8 cellular contexts compared by ENCODE assay signal in genomic region chr7:149872419-149873073, GRCh38. TPM values are rescaled to one million over a fixed set of nuclear protein-coding genes. Genes with fewer than 3 reads are reported as not detected.
DNase-seq lines count a peak whose midpoint lies in the region; ATAC-seq and TF ChIP-seq lines count a peak whose summit lies in the region.

No MANE protein-coding gene starts in this region.

- H3K27me3 ChIP-seq in tibial nerve: no peaks in the 10 kb centered on the region

- H3K36me3 ChIP-seq in tibial nerve: peaks cover 0 to 47% (median 0%) of the 10 kb centered on the region in 3 donors

- peaks cover 0 to 26% (median 3%) of the 10 kb centered on the region in 4 donors for H3K4me1 ChIP-seq in tibial nerve

- peak; percentile 77 for ATAC-seq in esophagus mucosa

- peak overlapping the region; percentile 71 to 87 (median 73) for H3K4me3 ChIP-seq in tibial nerve

- TF ChIP-seq EP300 in tibial nerve (IDR thresholded peaks at IDR 0.05): peak in 1 of 2 donors; percentile 70

- no peak for TF ChIP-seq CTCF in GM10266 (IDR thresholded peaks at IDR 0.05; ENCODE audit: control insufficient read depth, insufficient read depth, low read depth, missing control alignments)
- peak in 3 of 5 experiments; percentile 43 to 57 (median 52) for TF ChIP-seq CTCF in tibial nerve (IDR thresholded peaks at IDR 0.05)

- peak in 1 of 2 donors; percentile 51 for TF ChIP-seq POLR2A in tibial nerve (IDR thresholded peaks at IDR 0.05)

- peak overlapping the region; percentile 78 to 93 (median 92) for H3K27ac ChIP-seq in tibial nerve

- DNase-seq in AG08395 (ENCODE audit: low spot score) (peak; percentile 95), GM10266 (ENCODE audit: extremely low spot score) (peak; percentile 78), NCI-H146 (lab: John Stamatoyannopoulos, UW) (peak; percentile 87), UCSD-AML1 (lab: John Stamatoyannopoulos, UW; ENCODE audit: unreplicated experiment) (peak; percentile 20), midbrain (lab: John Stamatoyannopoulos, UW) (peak; percentile 79), tibial nerve (ENCODE audit: low spot score in 2 of 2) (peak; percentile 76 to 77)
- no peak for DNase-seq in effector CD4-positive, alpha-beta T cell

- 16 to 19% methylated on average over 13 of the region's 13 CpGs for WGBS in tibial nerve, 2 donors

- H3K9me3 ChIP-seq in tibial nerve: no peaks in the 10 kb centered on the region

RNA-seq across cellular contexts. Expression of gene ATP6V0E2, which starts 1.2 kb away (rescaled TPM):
- total RNA-seq in esophagus mucosa (3.6 TPM), tibial nerve (10 to 100 TPM; 28.7 to 49.5 (median 38.1) TPM)

RNA-seq across cellular contexts. Expression of gene ZNF862, which starts 34.4 kb away (rescaled TPM):
- 7.3 TPM for total RNA-seq in esophagus mucosa
- total RNA-seq in tibial nerve: 10 to 100 TPM; 17.2 to 42.0 (median 29.4) TPM
